Comparison of ENCODE assay signal across 1 cellular context in genomic region chr5:156532921-156533320, GRCh38.
TF ChIP-seq lines count a peak whose summit lies in the region.

No MANE protein-coding gene starts in this region.

TF ChIP-seq in IMR-90, 13 proteins besides CTCF, POLR2A, EP300 and RAD21 (continued from another document):
- TF ChIP-seq, protein P1, sequence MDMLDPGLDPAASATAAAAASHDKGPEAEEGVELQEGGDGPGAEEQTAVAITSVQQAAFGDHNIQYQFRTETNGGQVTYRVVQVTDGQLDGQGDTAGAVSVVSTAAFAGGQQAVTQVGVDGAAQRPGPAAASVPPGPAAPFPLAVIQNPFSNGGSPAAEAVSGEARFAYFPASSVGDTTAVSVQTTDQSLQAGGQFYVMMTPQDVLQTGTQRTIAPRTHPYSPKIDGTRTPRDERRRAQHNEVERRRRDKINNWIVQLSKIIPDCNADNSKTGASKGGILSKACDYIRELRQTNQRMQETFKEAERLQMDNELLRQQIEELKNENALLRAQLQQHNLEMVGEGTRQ (IDR thresholded peaks at IDR 0.05; ENCODE audit: low read depth, low read length) = no peak
- TF ChIP-seq MAZ (IDR thresholded peaks at IDR 0.05; ENCODE audit: borderline replicate concordance, low read depth, low read length) (no peak), CEBPB (IDR thresholded peaks at IDR 0.05; ENCODE audit: low read depth, low read length) (no peak)
TF ChIP-seq in IMR-90: peak in this region for 0.
